9 cellular contexts compared by ENCODE assay signal in genomic region chr17:59804910-59805381, GRCh38.
DNase-seq lines count a peak whose midpoint lies in the region; ATAC-seq and TF ChIP-seq lines count a peak whose summit lies in the region.
"Had no signal": no experiment of that assay in that cellular context is flagged by ENCODE, and none has a peak within 500 bp of the region (broad histone marks: within the 10 kb centered on the region; RNA-seq: fewer than 3 reads in every experiment).

No MANE protein-coding gene starts in this region.

- H3K79me2 ChIP-seq in Karpas-422 (ENCODE audit: low read length) = peaks cover 12% of the 10 kb centered on the region

- DNase-seq in Karpas-422 = peak; percentile 75
- DNase-seq in SKM-1 treated with dmso at 0.1 percent for 144 hours (lab: John Stamatoyannopoulos, UW; ENCODE audit: unreplicated experiment) = peak; percentile 65
- DNase-seq in left lung = no peak
- DNase-seq in tibial nerve (ENCODE audit: low spot score in 2 of 2) = no peak
- DNase-seq in NCI-H2171 treated with DMSO at 0.1 percent for 48 hours (lab: John Stamatoyannopoulos, UW) = no peak
- DNase-seq: NCI-H187 had no signal

- no peak for TF ChIP-seq POLR2A in tibial nerve (IDR thresholded peaks at IDR 0.05)

- H3K9ac ChIP-seq in Karpas-422 (ENCODE audit: low read length) = peak overlapping the region; percentile 43

- H4K20me1 ChIP-seq in Karpas-422 (ENCODE audit: insufficient read depth, low read depth, low read length) = no peaks in the 10 kb centered on the region

- no peaks in the 10 kb centered on the region for H3K9me2 ChIP-seq in Karpas-422 (replicated peaks; ENCODE audit: insufficient read depth, low read length)

- intact Hi-C loops in left lung (cut with DNase I) = no loop called here

- TF ChIP-seq EP300 in tibial nerve (IDR thresholded peaks at IDR 0.05) = peak in 1 of 2 donors; percentile 44

- H3K4me1 ChIP-seq in Karpas-422 (ENCODE audit: low read length) (peaks cover 28% of the 10 kb centered on the region), left lung (peaks cover 0 to 54% of the 10 kb centered on the region in 2 donors), tibial nerve (peaks cover 0 to 25% (median 4%) of the 10 kb centered on the region in 4 donors)

- no peaks in the 10 kb centered on the region for H3K9me3 ChIP-seq in Karpas-422 (ENCODE audit: low read length)
- no peaks in the 10 kb centered on the region for H3K9me3 ChIP-seq in left lung
- no peaks in the 10 kb centered on the region for H3K9me3 ChIP-seq in tibial nerve

- H2AFZ ChIP-seq in Karpas-422 (ENCODE audit: low read length) = peak overlapping the region; percentile 52

- H3K4me3 ChIP-seq in Karpas-422 (ENCODE audit: low read length) = peak overlapping the region; percentile 45
- no peak overlapping the region for H3K4me3 ChIP-seq in left lung
- peak overlapping the region in 2 of 4 donors; percentile 1 to 18 for H3K4me3 ChIP-seq in tibial nerve

- peak overlapping the region; percentile 81 for H3K27ac ChIP-seq in Karpas-422 (ENCODE audit: low read length)
- H3K27ac ChIP-seq in left lung = peak overlapping the region; percentile 78 to 91
- H3K27ac ChIP-seq in tibial nerve = peak overlapping the region; percentile 5 to 82 (median 48)

- peak; percentile 28 for ATAC-seq in left lung
- no peak for ATAC-seq in GM18907 (IDR thresholded peaks at IDR 0.05; ENCODE audit: unreplicated experiment)
- ATAC-seq in GM18498 (IDR thresholded peaks at IDR 0.05; ENCODE audit: unreplicated experiment) = no peak
- ATAC-seq: stimulated activated effector memory CD8-positive, alpha-beta T cell treated with anti-CD3 and anti-CD28 coated beads, Interleukin-12 subunit alpha, Interleukin-12 subunit beta, amount 100 ng/mL, for 72 hours had no signal

- H3K4me2 ChIP-seq in Karpas-422 (ENCODE audit: low read depth, low read length, poor library complexity, severe bottlenecking) = peak overlapping the region; percentile 71

- WGBS in tibial nerve, 2 donors = 49 to 58% methylated on average over 6 of the region's 6 CpGs

- no peak for TF ChIP-seq CTCF in left lung (IDR thresholded peaks at IDR 0.05)
- no peak for TF ChIP-seq CTCF in tibial nerve (IDR thresholded peaks at IDR 0.05)

- H3K27me3 ChIP-seq in Karpas-422 (ENCODE audit: low read length) = no peaks in the 10 kb centered on the region
- no peaks in the 10 kb centered on the region for H3K27me3 ChIP-seq in left lung
- no peaks in the 10 kb centered on the region for H3K27me3 ChIP-seq in tibial nerve

- H3K36me3 ChIP-seq in Karpas-422 (ENCODE audit: insufficient read depth, low read length) = no peaks in the 10 kb centered on the region
- H3K36me3 ChIP-seq in left lung = peaks cover 0 to 3% of the 10 kb centered on the region in 2 donors
- peaks cover 0 to 3% (median 0%) of the 10 kb centered on the region in 3 donors for H3K36me3 ChIP-seq in tibial nerve

Comparison
In these comparisons a context has a peak if more than half of its experiments do, and no peak if none do; other contexts are left out.
1. DNase-seq: peak in Karpas-422 (single experiment) and SKM-1 treated with dmso at 0.1 percent for 144 hours (single experiment); none in left lung (0 of 2), tibial nerve (0 of 2) and NCI-H2171 treated with DMSO at 0.1 percent for 48 hours (single experiment).
2. Peak in every context shown above with its lines, with median percentiles within 50 percentile points of each other: H3K27ac ChIP-seq.